Comparison of ENCODE assay signal across 20 cellular contexts in genomic region chr5:125152036-125152435, GRCh38.
DNase-seq lines count a peak whose midpoint lies in the region; ATAC-seq and TF ChIP-seq lines count a peak whose summit lies in the region.
"Had no signal": no experiment of that assay in that cellular context is flagged by ENCODE, and none has a peak within 500 bp of the region (broad histone marks: within the 10 kb centered on the region; RNA-seq: fewer than 3 reads in every experiment).

No MANE protein-coding gene starts in this region.

- no peaks in the 10 kb centered on the region for H3K9me3 ChIP-seq in adipocyte (ENCODE audit: control insufficient read depth, low read length)
- no peaks in the 10 kb centered on the region for H3K9me3 ChIP-seq in testis
- H3K9me3 ChIP-seq: body of pancreas, vagina had no signal

- intact Hi-C loops in testis (cut with DNase I; ENCODE audit: low total_unique reads): no loop called here

- H3K27me3 Mint-ChIP-seq in T-helper 2 cell treated with Interferon-gamma antibody and Interleukin-4, amounts not matched to agents 5 μg/mL and 100 μg/mL, for 36 hours (ENCODE audit: low read depth): no peaks in the 10 kb centered on the region
- H3K27me3 Mint-ChIP-seq: stimulated activated naive CD8-positive, alpha-beta T cell treated with anti-CD3 and anti-CD28 coated beads, Interleukin-15, Interleukin-2, amounts not matched to agents 100 ng/mL and 50 ng/mL, for 24 hours had no signal

- TF ChIP-seq CTCF in testis (IDR thresholded peaks at IDR 0.05): no peak

- TF ChIP-seq POLR2A in testis (IDR thresholded peaks at IDR 0.05): no peak

- no peaks in the 10 kb centered on the region for H3K4me1 Mint-ChIP-seq in T-helper 2 cell treated with Interferon-gamma antibody and Interleukin-4, amounts not matched to agents 5 μg/mL and 100 μg/mL, for 36 hours (ENCODE audit: low read depth)
- H3K4me1 Mint-ChIP-seq: natural killer cell had no signal

- H3K27me3 ChIP-seq in adipocyte (replicated peaks; ENCODE audit: control insufficient read depth, insufficient read depth, low read length): no peaks in the 10 kb centered on the region
- no peaks in the 10 kb centered on the region for H3K27me3 ChIP-seq in testis
- H3K27me3 ChIP-seq: body of pancreas, vagina had no signal

- DNase-seq in adipocyte (ENCODE audit: low read depth) (no peak), testis (no peak), NK-92 (lab: John Stamatoyannopoulos, UW; ENCODE audit: unreplicated experiment) (no peak)
- DNase-seq in activated T-cell treated with anti-CD3 and anti-CD28 coated beads, Interleukin-2, amount 50 U/mL, for 48 hours: no peak
- no peak for DNase-seq in T-helper 2 cell treated with Interferon-gamma antibody and Interleukin-4, amounts not matched to agents 5 μg/mL and 100 μg/mL, for 36 hours (ENCODE audit: low spot score)
- DNase-seq: ACHN; activated naive CD4-positive, alpha-beta T cell treated with anti-CD3 and anti-CD28 coated beads for 36 hours; body of pancreas; CD8-positive, alpha-beta T cell; IMR-90; natural killer cell; NCI-H748 treated with DMSO at 0.1 percent for 48 hours had no signal

- H3K4me1 ChIP-seq in adipocyte (ENCODE audit: control insufficient read depth, insufficient read depth, low read length) (peaks cover 46% of the 10 kb centered on the region), testis (no peaks in the 10 kb centered on the region)
- H3K4me1 ChIP-seq: body of pancreas, vagina had no signal

- H3K4me3 Mint-ChIP-seq in T-helper 2 cell treated with Interferon-gamma antibody and Interleukin-4, amounts not matched to agents 5 μg/mL and 100 μg/mL, for 36 hours: no peak overlapping the region
- H3K4me3 Mint-ChIP-seq: activated naive CD4-positive, alpha-beta T cell treated with anti-CD3 and anti-CD28 coated beads for 36 hours; CD8-positive, alpha-beta T cell; natural killer cell; stimulated activated naive CD8-positive, alpha-beta T cell treated with anti-CD3 and anti-CD28 coated beads, Interleukin-15, Interleukin-2, amounts not matched to agents 100 ng/mL and 50 ng/mL, for 24 hours; T-helper 1 cell treated with Interleukin-12 subunit alpha and Interleukin-12 subunit beta and Interleukin-4 antibody, amounts not matched to agents 30 μg/mL and 1 μg/mL, for 36 hours had no signal

- H3K36me3 Mint-ChIP-seq in T-helper 2 cell treated with Interferon-gamma antibody and Interleukin-4, amounts not matched to agents 5 μg/mL and 100 μg/mL, for 36 hours (ENCODE audit: low read depth): no peaks in the 10 kb centered on the region
- H3K36me3 Mint-ChIP-seq: CD8-positive, alpha-beta T cell; natural killer cell had no signal

- H3K4me3 ChIP-seq in adipocyte (ENCODE audit: low read length) (no peak overlapping the region), testis (no peak overlapping the region)
- H3K4me3 ChIP-seq: body of pancreas, vagina had no signal

- ATAC-seq in GM18519 (IDR thresholded peaks at IDR 0.05; ENCODE audit: low FRiP score, unreplicated experiment) (peak; percentile 62), GM21529 (IDR thresholded peaks at IDR 0.05; ENCODE audit: unreplicated experiment) (peak; percentile 88), HG03095 (IDR thresholded peaks at IDR 0.05; ENCODE audit: unreplicated experiment) (peak; percentile 83)
- ATAC-seq: body of pancreas; CD8-positive, alpha-beta T cell; esophagus mucosa; natural killer cell had no signal

- no peak overlapping the region for H3K27ac ChIP-seq in testis
- H3K27ac ChIP-seq: body of pancreas, RWPE1, vagina had no signal

- no peak overlapping the region for H3K27ac Mint-ChIP-seq in T-helper 2 cell treated with Interferon-gamma antibody and Interleukin-4, amounts not matched to agents 5 μg/mL and 100 μg/mL, for 36 hours
- H3K27ac Mint-ChIP-seq: activated naive CD4-positive, alpha-beta T cell treated with anti-CD3 and anti-CD28 coated beads for 36 hours; CD8-positive, alpha-beta T cell; natural killer cell; stimulated activated naive CD8-positive, alpha-beta T cell treated with anti-CD3 and anti-CD28 coated beads, Interleukin-15, Interleukin-2, amounts not matched to agents 100 ng/mL and 50 ng/mL, for 24 hours; T-helper 1 cell treated with Interleukin-12 subunit alpha and Interleukin-12 subunit beta and Interleukin-4 antibody, amounts not matched to agents 30 μg/mL and 1 μg/mL, for 36 hours had no signal

- peak overlapping the region; percentile 68 for H3K9ac ChIP-seq in adipocyte (ENCODE audit: low read length)

- H3K9me3 Mint-ChIP-seq in T-helper 2 cell treated with Interferon-gamma antibody and Interleukin-4, amounts not matched to agents 5 μg/mL and 100 μg/mL, for 36 hours: no peaks in the 10 kb centered on the region
- H3K9me3 Mint-ChIP-seq: activated naive CD4-positive, alpha-beta T cell treated with anti-CD3 and anti-CD28 coated beads for 36 hours; CD8-positive, alpha-beta T cell; natural killer cell; stimulated activated naive CD8-positive, alpha-beta T cell treated with anti-CD3 and anti-CD28 coated beads, Interleukin-15, Interleukin-2, amounts not matched to agents 100 ng/mL and 50 ng/mL, for 24 hours had no signal

- no peaks in the 10 kb centered on the region for H3K36me3 ChIP-seq in adipocyte (ENCODE audit: control insufficient read depth, insufficient read depth, low read length, severe bottlenecking)
- no peaks in the 10 kb centered on the region for H3K36me3 ChIP-seq in testis (ENCODE audit: low read depth, missing control alignments)
- H3K36me3 ChIP-seq: vagina had no signal

- WGBS in testis, 2 donors: 54 to 64% methylated on average over 3 of the region's 3 CpGs
